In the genomic region with DNA sequence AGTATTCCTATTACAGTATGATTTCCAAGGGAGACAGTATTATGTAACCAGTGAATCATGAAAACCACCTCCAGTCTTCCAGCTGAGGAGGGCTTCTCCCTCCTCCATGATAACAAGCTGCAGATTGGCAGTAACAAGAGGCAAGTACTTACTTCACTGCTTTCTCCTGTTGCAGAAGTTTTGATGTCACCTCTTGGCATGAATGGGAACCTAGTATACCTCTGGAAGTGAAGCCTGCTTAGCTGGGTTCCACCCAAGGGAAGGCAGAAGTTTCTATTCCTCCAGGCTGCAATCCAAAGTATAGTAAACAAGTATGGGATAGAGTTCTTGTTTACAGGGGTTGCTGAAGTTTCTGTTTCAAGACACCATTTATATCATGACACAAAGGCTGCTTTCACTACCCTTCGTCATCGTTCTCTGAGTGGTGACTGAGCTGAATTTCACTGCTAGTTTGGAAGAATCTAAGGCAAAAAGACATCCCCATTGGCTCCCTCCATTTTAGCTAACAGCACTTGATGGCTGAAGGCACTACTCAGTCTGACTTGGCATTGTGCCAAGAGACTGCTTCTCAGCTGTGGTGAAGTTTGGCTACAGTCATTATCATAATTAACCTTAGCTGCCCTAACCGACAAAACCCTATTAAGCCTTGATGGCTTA, we compare ENCODE assay signal across 1 cellular context.
TF ChIP-seq lines count a peak whose summit lies in the region.

No MANE protein-coding gene starts in this region.

TF ChIP-seq in HepG2, 621 proteins besides CTCF, POLR2A, EP300 and RAD21 (continued from another document):
- TF ChIP-seq, protein P1, sequence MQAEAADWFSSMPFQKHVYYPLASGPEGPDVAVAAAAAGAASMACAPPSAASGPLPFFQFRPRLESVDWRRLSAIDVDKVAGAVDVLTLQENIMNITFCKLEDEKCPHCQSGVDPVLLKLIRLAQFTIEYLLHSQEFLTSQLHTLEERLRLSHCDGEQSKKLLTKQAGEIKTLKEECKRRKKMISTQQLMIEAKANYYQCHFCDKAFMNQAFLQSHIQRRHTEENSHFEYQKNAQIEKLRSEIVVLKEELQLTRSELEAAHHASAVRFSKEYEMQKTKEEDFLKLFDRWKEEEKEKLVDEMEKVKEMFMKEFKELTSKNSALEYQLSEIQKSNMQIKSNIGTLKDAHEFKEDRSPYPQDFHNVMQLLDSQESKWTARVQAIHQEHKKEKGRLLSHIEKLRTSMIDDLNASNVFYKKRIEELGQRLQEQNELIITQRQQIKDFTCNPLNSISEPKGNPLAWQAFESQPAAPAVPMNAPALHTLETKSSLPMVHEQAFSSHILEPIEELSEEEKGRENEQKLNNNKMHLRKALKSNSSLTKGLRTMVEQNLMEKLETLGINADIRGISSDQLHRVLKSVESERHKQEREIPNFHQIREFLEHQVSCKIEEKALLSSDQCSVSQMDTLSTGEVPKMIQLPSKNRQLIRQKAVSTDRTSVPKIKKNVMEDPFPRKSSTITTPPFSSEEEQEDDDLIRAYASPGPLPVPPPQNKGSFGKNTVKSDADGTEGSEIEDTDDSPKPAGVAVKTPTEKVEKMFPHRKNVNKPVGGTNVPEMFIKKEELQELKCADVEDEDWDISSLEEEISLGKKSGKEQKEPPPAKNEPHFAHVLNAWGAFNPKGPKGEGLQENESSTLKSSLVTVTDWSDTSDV (CRISPR knock-in tag; IDR thresholded peaks at IDR 0.05) = no peak
TF ChIP-seq in HepG2: peak in this region for 1.
